Comparison of ENCODE assay signal across 1 cellular context in genomic region chr3:48716982-48717746, GRCh38.
TF ChIP-seq lines count a peak whose summit lies in the region.

A gene with protein sequence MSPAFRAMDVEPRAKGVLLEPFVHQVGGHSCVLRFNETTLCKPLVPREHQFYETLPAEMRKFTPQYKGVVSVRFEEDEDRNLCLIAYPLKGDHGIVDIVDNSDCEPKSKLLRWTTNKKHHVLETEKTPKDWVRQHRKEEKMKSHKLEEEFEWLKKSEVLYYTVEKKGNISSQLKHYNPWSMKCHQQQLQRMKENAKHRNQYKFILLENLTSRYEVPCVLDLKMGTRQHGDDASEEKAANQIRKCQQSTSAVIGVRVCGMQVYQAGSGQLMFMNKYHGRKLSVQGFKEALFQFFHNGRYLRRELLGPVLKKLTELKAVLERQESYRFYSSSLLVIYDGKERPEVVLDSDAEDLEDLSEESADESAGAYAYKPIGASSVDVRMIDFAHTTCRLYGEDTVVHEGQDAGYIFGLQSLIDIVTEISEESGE (minus strand): TSS chr3:48717221. CDS start chr3:48695291, 21,930 bp downstream.

TF ChIP-seq in GM12878, 131 proteins besides CTCF, POLR2A, EP300 and RAD21 (continued from another document):
- TF ChIP-seq E2F8 (IDR thresholded peaks at IDR 0.05; ENCODE audit: low read depth, partially characterized antibody), result no peak
- TF ChIP-seq RUNX3 (IDR thresholded peaks at IDR 0.05; ENCODE audit: low read length), result no peak
- TF ChIP-seq ZBED1 (IDR thresholded peaks at IDR 0.05; ENCODE audit: borderline replicate concordance), result no peak
- 0 out of 2 replicates have a peak, but pooled peaks have one; percentile 29 for TF ChIP-seq SMARCA5 (IDR thresholded peaks at IDR 0.05)
- no peak for TF ChIP-seq CHD1 (IDR thresholded peaks at IDR 0.05; ENCODE audit: low read depth, low read length)
